Comparison of ENCODE assay signal across 8 cellular contexts in genomic region chr6:16759646-16760535, GRCh38. TPM values are rescaled to one million over a fixed set of nuclear protein-coding genes. Genes with fewer than 3 reads are reported as not detected.
DNase-seq lines count a peak whose midpoint lies in the region; ATAC-seq and TF ChIP-seq lines count a peak whose summit lies in the region.

No MANE protein-coding gene starts in this region.

- DNase-seq in HT1080 (ENCODE audit: low read depth) (peak; percentile 76), SK-N-DZ (ENCODE audit: low spot score) (peak; percentile 73), germinal center (ENCODE audit: low spot score) (peak; percentile 61), occipital lobe (lab: John Stamatoyannopoulos, UW) (peak; percentile 80), suprapubic skin (ENCODE audit: low spot score in 2 of 2) (peak; percentile 95 to 96)
- peak; percentile 73 for DNase-seq in activated naive CD4-positive, alpha-beta T cell treated with anti-CD3 and anti-CD28 coated beads, Interleukin-2, amount 50 U/mL, for 16 hours

- H3K27ac ChIP-seq in C4-2B (peak overlapping the region; percentile 63), suprapubic skin (peak overlapping the region; percentile 100)

- no peaks in the 10 kb centered on the region for H3K9me3 ChIP-seq in suprapubic skin

- H3K4me1 ChIP-seq in suprapubic skin: peaks cover 42% of the 10 kb centered on the region

- H3K27me3 ChIP-seq in suprapubic skin: no peaks in the 10 kb centered on the region

- no peaks in the 10 kb centered on the region for H3K36me3 ChIP-seq in suprapubic skin

- peak; percentile 41 for ATAC-seq in GM19397 (IDR thresholded peaks at IDR 0.05; ENCODE audit: unreplicated experiment)

- under 1% methylated on average over 11 of the region's 89 CpGs for WGBS in suprapubic skin

- peak overlapping the region; percentile 76 for H3K4me3 ChIP-seq in suprapubic skin

- peak; percentile 27 for TF ChIP-seq CTCF in C4-2B (conservative IDR thresholded peaks at IDR 0.05)
- no peak for TF ChIP-seq CTCF in suprapubic skin (IDR thresholded peaks at IDR 0.05)

- TF ChIP-seq POLR2A in suprapubic skin (IDR thresholded peaks at IDR 0.05): peak in 1 of 2 donors; percentile 82

- TF ChIP-seq EP300 in suprapubic skin (IDR thresholded peaks at IDR 0.05): no peak

RNA-seq across cellular contexts. Expression of gene ATXN1, which starts 1.4 kb away (rescaled TPM):
- total RNA-seq in HT1080 (2014; rRNA removed; shearing (Covaris generic)): 10.3 and 10.4 TPM in 2 replicates
- 11.3 and 14.1 TPM in 2 replicates for polyA plus RNA-seq in HT1080 (2015; cell fraction: cytosol; rRNA removed)
- 26.6 and 27.5 TPM in 2 replicates for polyA plus RNA-seq in HT1080 (2015; cell fraction: nucleus; rRNA removed)
- polyA plus RNA-seq in SK-N-DZ (2014; cell fraction: cytosol; rRNA removed): 3.0 and 4.4 TPM in 2 replicates
- polyA plus RNA-seq in SK-N-DZ (2014; cell fraction: nucleus; rRNA removed): 2.3 and 6.3 TPM in 2 replicates
- 102 TPM for total RNA-seq in occipital lobe
- 10 to 100 TPM; 32.8 to 95.4 (median 42.4) TPM for total RNA-seq in suprapubic skin

Comparison
In these comparisons a context has a peak if more than half of its experiments do, and no peak if none do; other contexts are left out.
1. Peak in every context shown above with its lines: DNase-seq, ATAC-seq, H3K4me3 ChIP-seq and H3K27ac ChIP-seq.